Comparison of ENCODE assay signal across 20 cellular contexts in genomic region chr16:49713770-49714169, GRCh38.
DNase-seq lines count a peak whose midpoint lies in the region; ATAC-seq, FAIRE-seq and TF ChIP-seq lines count a peak whose summit lies in the region.
"Had no signal": no experiment of that assay in that cellular context is flagged by ENCODE, and none has a peak within 500 bp of the region (broad histone marks: within the 10 kb centered on the region; RNA-seq: fewer than 3 reads in every experiment).

No MANE protein-coding gene starts in this region.

- H3K9me3 ChIP-seq in H9 (ENCODE audit: control insufficient read depth, low read depth, low read length): no peaks in the 10 kb centered on the region
- H3K9me3 ChIP-seq in CD4-positive, alpha-beta T cell (ENCODE audit: control insufficient read depth, low read length): no peaks in the 10 kb centered on the region

- no peaks in the 10 kb centered on the region for H3K36me3 ChIP-seq in bronchial epithelial cell (ENCODE audit: control insufficient read depth, insufficient read depth, low read length)
- H3K36me3 ChIP-seq in mesendoderm (ENCODE audit: control insufficient read depth, insufficient read depth, low read length): no peaks in the 10 kb centered on the region

- no peaks in the 10 kb centered on the region for H3K79me1 ChIP-seq in H9 (ENCODE audit: insufficient read depth, low read depth, low read length, poor library complexity, severe bottlenecking)
- peaks cover 2% of the 10 kb centered on the region for H3K79me1 ChIP-seq in mesendoderm (ENCODE audit: low read length)

- H3K18ac ChIP-seq in H9 (ENCODE audit: insufficient read length, low read depth, low read length) (no peak overlapping the region), mesendoderm (ENCODE audit: low read length) (no peak overlapping the region)

- no peak overlapping the region for H3T11ph ChIP-seq in H9 (ENCODE audit: low read length)

- H3K14ac ChIP-seq in H9 (ENCODE audit: insufficient read depth, low read length): no peak overlapping the region

- CTCF ChIA-PET in CD4-positive, alpha-beta T cell (lab: Charles Lee): no interaction called here

- POLR2A ChIA-PET in CD4-positive, alpha-beta T cell (lab: Charles Lee): no interaction called here

- no peak overlapping the region for H2BK15ac ChIP-seq in H9 (ENCODE audit: low read depth, low read length)
- no peak overlapping the region for H2BK15ac ChIP-seq in mesendoderm (replicated peaks; ENCODE audit: low read depth)

- H3K9me3 Mint-ChIP-seq in H9: no peaks in the 10 kb centered on the region
- H3K9me3 Mint-ChIP-seq in CD4-positive, alpha-beta T cell: no peaks in the 10 kb centered on the region
- H3K9me3 Mint-ChIP-seq: CD8-positive, alpha-beta memory T cell had no signal

- TF ChIP-seq CTCF in H9 (conservative IDR thresholded peaks at IDR 0.05) (no peak), bronchial epithelial cell (IDR thresholded peaks at IDR 0.05; ENCODE audit: insufficient read depth, low read length, severe bottlenecking) (no peak)
- no peak for TF ChIP-seq CTCF in CD4-positive, alpha-beta T cell (IDR thresholded peaks at IDR 0.05)

- peaks cover 4% of the 10 kb centered on the region; the same call in 1 of the 2 replicates for H3K4me1 ChIP-seq in H9 (ENCODE audit: insufficient read depth, low read length)
- H3K4me1 ChIP-seq in mesendoderm (ENCODE audit: control insufficient read depth, low read depth, low read length): no peaks in the 10 kb centered on the region

- no peaks in the 10 kb centered on the region for H3K27me3 ChIP-seq in H9 (ENCODE audit: insufficient read depth, low read length)
- H3K27me3 ChIP-seq in bronchial epithelial cell (ENCODE audit: control insufficient read depth, insufficient read depth, low read length): no peaks in the 10 kb centered on the region
- H3K27me3 ChIP-seq in mesendoderm (ENCODE audit: insufficient read depth, low read length, poor library complexity): no peaks in the 10 kb centered on the region
- no peaks in the 10 kb centered on the region for H3K27me3 ChIP-seq in CD4-positive, alpha-beta T cell (ENCODE audit: control insufficient read depth, insufficient read depth, low read length)
- H3K27me3 ChIP-seq: BLaER1 treated with 17β-estradiol and CSF1 and Interleukin-3, amounts not matched to agents 10 nM and 100 nM had no signal

- no peaks in the 10 kb centered on the region; the same call in 1 of the 2 replicates for H3K27me3 Mint-ChIP-seq in H9 (ENCODE audit: low read depth)
- H3K27me3 Mint-ChIP-seq in CD4-positive, alpha-beta T cell: no peaks in the 10 kb centered on the region
- H3K27me3 Mint-ChIP-seq: B cell had no signal

- H3K4ac ChIP-seq in H9 (ENCODE audit: low read depth, low read length) (no peak overlapping the region), mesendoderm (ENCODE audit: low read depth, low read length) (no peak overlapping the region)

- no peak overlapping the region for H4K8ac ChIP-seq in H9 (replicated peaks; ENCODE audit: insufficient read length, low read depth, low read length)
- H4K8ac ChIP-seq in mesendoderm (ENCODE audit: low read depth, low read length): no peak overlapping the region

- H3K36me3 Mint-ChIP-seq in H9 (ENCODE audit: insufficient read depth in 1 of 3, low read depth in 3 of 3): peaks cover 5 to 14% (median 8%) of the 10 kb centered on the region in 3 experiments; a peak in 4 of 7 replicates
- no peaks in the 10 kb centered on the region for H3K36me3 Mint-ChIP-seq in CD4-positive, alpha-beta T cell (ENCODE audit: low read depth)
- H3K36me3 Mint-ChIP-seq: CD8-positive, alpha-beta memory T cell had no signal

- peak; percentile 47 for FAIRE-seq in bronchial epithelial cell (lab: Jason Lieb, UNC)
- FAIRE-seq: GM12878, GM19239, HTR-8/SVneo had no signal

- H3K4me2 ChIP-seq in H9 (ENCODE audit: insufficient read depth, insufficient read length, low read length) (no peak overlapping the region), mesendoderm (ENCODE audit: low read length) (no peak overlapping the region)

- no CpG with 5 or more reads among the region's 10 CpGs for WGBS in H9 (ENCODE audit: extremely low coverage, insufficient read length, low lambda C conversion rate)
- no CpG with 5 or more reads among the region's 10 CpGs for WGBS in mesendoderm (ENCODE audit: extremely low coverage, insufficient coverage, low lambda C conversion rate)

- no peak for ATAC-seq in CD4-positive, alpha-beta T cell (ENCODE audit: poor library complexity)
- ATAC-seq: GM12878, HCT116 had no signal

- H3K23ac ChIP-seq in H9 (ENCODE audit: insufficient read length, low read depth, low read length) (no peak overlapping the region), mesendoderm (ENCODE audit: low read length) (no peak overlapping the region)

- H2BK12ac ChIP-seq in H9 (ENCODE audit: insufficient read length, low read depth, low read length): no peak overlapping the region

- intact Hi-C loops in CD4-positive, alpha-beta T cell (cut with DNase I, micrococcal nuclease): no loop called here

- H4K91ac ChIP-seq in H9 (ENCODE audit: insufficient read length, low read depth, low read length): no peak overlapping the region

- no peak overlapping the region for H3K27ac ChIP-seq in H9 (ENCODE audit: insufficient read length, low read depth, low read length)
- no peak overlapping the region for H3K27ac ChIP-seq in mesendoderm (ENCODE audit: low read depth, low read length)
- no peak overlapping the region for H3K27ac ChIP-seq in CD4-positive, alpha-beta T cell (ENCODE audit: low read depth, low read length)
- H3K27ac ChIP-seq: BLaER1 treated with 17β-estradiol and CSF1 and Interleukin-3, amounts not matched to agents 10 nM and 100 nM had no signal

- H2BK120ac ChIP-seq in H9 (ENCODE audit: low read depth, low read length, poor library complexity, severe bottlenecking): no peak overlapping the region
- H2BK120ac ChIP-seq in mesendoderm (ENCODE audit: low read depth, low read length): no peak overlapping the region

- H3K27ac Mint-ChIP-seq in H9: peak overlapping the region; percentile 68 to 80 (median 76); a peak in 4 of 7 replicates
- H3K27ac Mint-ChIP-seq in CD4-positive, alpha-beta T cell: no peak overlapping the region
- H3K27ac Mint-ChIP-seq: B cell; CD8-positive, alpha-beta memory T cell; HFFc6 had no signal

- H4K5ac ChIP-seq in H9 (ENCODE audit: insufficient read length, low read depth, low read length) (no peak overlapping the region), mesendoderm (ENCODE audit: low read length) (no peak overlapping the region)

- no peaks in the 10 kb centered on the region for H3K23me2 ChIP-seq in H9 (ENCODE audit: insufficient read length, low read depth, low read length, poor library complexity, severe bottlenecking)

- H2AK5ac ChIP-seq in H9 (ENCODE audit: insufficient read length, low read length): no peak overlapping the region
- no peak overlapping the region for H2AK5ac ChIP-seq in mesendoderm (ENCODE audit: low read length)

- H3K4me3 Mint-ChIP-seq in H9: no peak overlapping the region
- H3K4me3 Mint-ChIP-seq in CD4-positive, alpha-beta T cell: no peak overlapping the region
- H3K4me3 Mint-ChIP-seq: B cell; CD8-positive, alpha-beta memory T cell; HFFc6 had no signal

- no peak overlapping the region for H2AFZ ChIP-seq in H9 (ENCODE audit: low read length)

- peaks cover 42 to 45% of the 10 kb centered on the region in 2 experiments for H3K4me1 Mint-ChIP-seq in H9
- no peaks in the 10 kb centered on the region for H3K4me1 Mint-ChIP-seq in CD4-positive, alpha-beta T cell (ENCODE audit: low read depth)
- H3K4me1 Mint-ChIP-seq: B cell; CD8-positive, alpha-beta memory T cell had no signal

- H3K4me3 ChIP-seq in bronchial epithelial cell (ENCODE audit: low read depth, low read length): no peak overlapping the region
- H3K4me3 ChIP-seq in mesendoderm (ENCODE audit: low read length): no peak overlapping the region
- H3K4me3 ChIP-seq: BLaER1 treated with 17β-estradiol and CSF1 and Interleukin-3, amounts not matched to agents 10 nM and 100 nM; GM12878 had no signal

- DNase-seq in H9 (no peak), bronchial epithelial cell (ENCODE audit: low read depth) (no peak), mesendoderm (peak; percentile 21), NCI-H2081 treated with DMSO at 0.1 percent for 48 hours (lab: John Stamatoyannopoulos, UW) (no peak)
- no peak for DNase-seq in stimulated activated naive CD4-positive, alpha-beta T cell (lab: John Stamatoyannopoulos, UW)
- DNase-seq in CD4-positive, alpha-beta T cell: no peak
- DNase-seq: CD8-positive, alpha-beta memory T cell; COR-L47; DMS 273 treated with DMSO at 0.1 percent for 48 hours; DMS53; DND-41; EL; HFFc6; IMR-90 had no signal

- H2BK5ac ChIP-seq in H9 (ENCODE audit: insufficient read length, low read length): no peak overlapping the region
- H2BK5ac ChIP-seq in mesendoderm (ENCODE audit: low read length): no peak overlapping the region

- H4K20me1 ChIP-seq in H9 (ENCODE audit: control insufficient read depth, insufficient read depth, insufficient read length): no peaks in the 10 kb centered on the region

- H3K56ac ChIP-seq in H9 (ENCODE audit: insufficient read length, low read depth, low read length) (no peak overlapping the region), mesendoderm (ENCODE audit: low read length) (peak overlapping the region; percentile 42)

- H2BK20ac ChIP-seq in H9 (ENCODE audit: low read depth, low read length, poor library complexity, severe bottlenecking): no peak overlapping the region

- H3K9ac ChIP-seq in H9 (ENCODE audit: extremely low read depth, insufficient read length, low read length): no peak overlapping the region
- H3K9ac ChIP-seq in mesendoderm (ENCODE audit: low read length): no peak overlapping the region
- H3K9ac ChIP-seq: BLaER1 treated with 17β-estradiol and CSF1 and Interleukin-3, amounts not matched to agents 10 nM and 100 nM had no signal

- H3K79me2 ChIP-seq in H9 (ENCODE audit: insufficient read depth, low read length) (no peaks in the 10 kb centered on the region), mesendoderm (ENCODE audit: control insufficient read depth, insufficient read depth, low read length) (no peaks in the 10 kb centered on the region)
